Comparison of ENCODE assay signal across 11 cellular contexts in genomic region chr9:121024237-121024636, GRCh38. TPM values are rescaled to one million over a fixed set of nuclear protein-coding genes. Genes with fewer than 3 reads are reported as not detected.
"Had no signal": no experiment of that assay in that cellular context is flagged by ENCODE, and none has a peak within 500 bp of the region (broad histone marks: within the 10 kb centered on the region; RNA-seq: fewer than 3 reads in every experiment).

No MANE protein-coding gene starts in this region.

- H3K36me3 ChIP-seq: HAP-1 had no signal

- H3K27ac Mint-ChIP-seq: GM23338, HFFc6 had no signal

- H3K4me3 ChIP-seq: GM23338, HAP-1 had no signal

- FAIRE-seq: H1 had no signal

- H3K4me2 ChIP-seq: GM23338, KMS-11 had no signal

- H3K4me1 ChIP-seq: HAP-1 had no signal

- H3K27ac ChIP-seq: HL-60, KMS-11 had no signal

- H3K4me3 Mint-ChIP-seq: GM23338, HFFc6 had no signal

- H3K4me1 Mint-ChIP-seq: GM23338 had no signal

- H2AFZ ChIP-seq: GM23338 had no signal

- DNase-seq: H7, HFFc6, IMR-90, Kasumi-1, KBM-7 had no signal

- H3K9me3 ChIP-seq: HAP-1 had no signal

- ATAC-seq: GM23338, HCT116 had no signal

- H3K9ac ChIP-seq: KMS-11 had no signal

- H3K9me3 Mint-ChIP-seq: GM23338, HFFc6 had no signal

RNA-seq across cellular contexts. Expression of gene C5, which starts 25.8 kb away (rescaled TPM):
- polyA plus RNA-seq: GM23338 had no signal
